12 cellular contexts compared by ENCODE assay signal in the genomic region with DNA sequence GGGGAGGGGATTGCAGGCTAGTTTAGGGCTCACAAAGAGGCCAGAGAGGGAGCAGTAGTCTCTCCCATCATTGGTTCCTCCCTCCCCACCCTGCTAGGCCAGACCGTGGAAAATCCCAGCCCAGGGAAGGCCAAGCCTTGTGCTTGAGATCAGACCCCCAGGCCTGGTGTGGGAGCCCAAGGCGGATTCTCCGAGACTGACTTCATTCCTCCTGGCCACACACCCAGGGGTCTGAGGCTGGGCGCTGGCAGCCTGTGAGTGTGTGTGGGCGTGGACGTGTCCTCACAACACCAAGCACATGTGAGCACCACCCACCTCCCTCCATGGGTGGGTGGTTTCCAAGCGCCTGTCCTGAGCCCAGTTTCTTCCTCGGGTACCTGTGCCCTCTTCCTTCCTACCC. TPM values are rescaled to one million over a fixed set of nuclear protein-coding genes. Genes with fewer than 3 reads are reported as not detected.
A peak's percentile ranks its signal among the peaks of the same experiment; 100 is the strongest.
DNase-seq lines count a peak whose midpoint lies in the region; ATAC-seq and TF ChIP-seq lines count a peak whose summit lies in the region.
"Had no signal": no experiment of that assay in that cellular context is flagged by ENCODE, and none has a peak within 500 bp of the region (broad histone marks: within the 10 kb centered on the region; RNA-seq: fewer than 3 reads in every experiment).

No MANE protein-coding gene starts in this region.

- H3K27me3 ChIP-seq in ascending aorta (no peaks in the 10 kb centered on the region), heart right ventricle (peaks cover 0 to 33% (median 3%) of the 10 kb centered on the region in 7 donors), skeletal muscle satellite cell (ENCODE audit: control insufficient read depth, insufficient read depth, low read length) (no peaks in the 10 kb centered on the region), dorsolateral prefrontal cortex (peaks cover 0 to 58% (median 33%) of the 10 kb centered on the region in 45 donors)
- H3K27me3 ChIP-seq: neural progenitor cell had no signal

- H3K9ac ChIP-seq in skeletal muscle satellite cell (ENCODE audit: low read depth, low read length) = peak overlapping the region; percentile 49
- H3K9ac ChIP-seq: neural progenitor cell had no signal

- 69 to 70% methylated on average over 8 of the region's 8 CpGs for WGBS in heart right ventricle, 2 donors

- H3K4me2 ChIP-seq in skeletal muscle satellite cell (ENCODE audit: low read length) = peak overlapping the region; percentile 97
- H3K4me2 ChIP-seq: neural progenitor cell had no signal

- H3K4me3 ChIP-seq in ascending aorta (peak overlapping the region; percentile 13 to 65), heart right ventricle (peak overlapping the region in 3 of 10 donors; percentile 64 to 72 (median 65)), skeletal muscle satellite cell (ENCODE audit: low read length) (peak overlapping the region; percentile 87), dorsolateral prefrontal cortex (no peak overlapping the region)
- H3K4me3 ChIP-seq: neural progenitor cell had no signal

- peaks cover 0 to 5% of the 10 kb centered on the region in 2 donors for H3K36me3 ChIP-seq in ascending aorta
- H3K36me3 ChIP-seq in heart right ventricle = no peaks in the 10 kb centered on the region
- H3K36me3 ChIP-seq in skeletal muscle satellite cell (ENCODE audit: insufficient read depth, low read length) = peaks cover 42% of the 10 kb centered on the region
- H3K36me3 ChIP-seq: neural progenitor cell had no signal

- H3K9me3 ChIP-seq in ascending aorta = no peaks in the 10 kb centered on the region
- H3K9me3 ChIP-seq in heart right ventricle = no peaks in the 10 kb centered on the region
- no peaks in the 10 kb centered on the region for H3K9me3 ChIP-seq in skeletal muscle satellite cell (replicated peaks; ENCODE audit: low read length)

- peak in 5 of 8 donors; percentile 17 to 34 (median 25) for ATAC-seq in heart right ventricle

- H3K27ac ChIP-seq in ascending aorta (peak overlapping the region; percentile 74 to 82), heart right ventricle (peak overlapping the region in 8 of 10 donors; percentile 34 to 95 (median 64)), dorsolateral prefrontal cortex (no peak overlapping the region)
- H3K27ac ChIP-seq: neural progenitor cell had no signal

- peaks cover 28 to 53% of the 10 kb centered on the region in 2 donors for H3K4me1 ChIP-seq in ascending aorta
- peaks cover 11 to 90% (median 49%) of the 10 kb centered on the region in 9 donors for H3K4me1 ChIP-seq in heart right ventricle
- H3K4me1 ChIP-seq in skeletal muscle satellite cell (ENCODE audit: control insufficient read depth, insufficient read depth, low read length) = peaks cover 67% of the 10 kb centered on the region

- TF ChIP-seq CTCF in ascending aorta (IDR thresholded peaks at IDR 0.05) (no peak), heart right ventricle (IDR thresholded peaks at IDR 0.05) (no peak), dorsolateral prefrontal cortex (IDR thresholded peaks at IDR 0.05 in 54 of 56, conservative IDR thresholded peaks at IDR 0.05 in 2 of 56; ENCODE audit: low read depth in 1 of 56, partially characterized antibody in 56 of 56) (no peak)

- intact Hi-C loops in ascending aorta (cut with DNase I) (no loop called here), heart right ventricle (cut with DNase I) (no loop called here), dorsolateral prefrontal cortex (cut with DNase I) (no loop called here)

- DNase-seq in GM03348 (ENCODE audit: low spot score) (peak; percentile 89), ascending aorta (ENCODE audit: low spot score in 2 of 2) (peak; percentile 51 to 88), heart right ventricle (peak in 1 of 2 donors; percentile 53), SKM-1 treated with dmso at 0.1 percent for 144 hours (lab: John Stamatoyannopoulos, UW; ENCODE audit: unreplicated experiment) (no peak), NCI-H2029 treated with DMSO at 0.1 percent for 48 hours (lab: John Stamatoyannopoulos, UW) (no peak), dorsolateral prefrontal cortex (no peak)
- DNase-seq in stimulated activated naive CD4-positive, alpha-beta T cell (lab: John Stamatoyannopoulos, UW) = no peak

RNA-seq across cellular contexts. Expression of a gene that starts 4.1 kb away (rescaled TPM):
- total RNA-seq in ascending aorta = 260 TPM
- total RNA-seq in heart right ventricle = 10 to 100 TPM; 11.2 to 60.2 (median 26.3) TPM
- 10 to 100 TPM; 41.4 to 66.6 TPM for polyA plus RNA-seq in heart right ventricle
- total RNA-seq in skeletal muscle satellite cell (2012; rRNA removed) = 68.4 and 222 TPM in 2 replicates
- total RNA-seq in dorsolateral prefrontal cortex = 1 to 10 TPM in 107 of 120 experiments, under 1 TPM in 12, not detected in 1; 0.48 to 6.3 (median 2.0) TPM

RNA-seq across cellular contexts. Expression of a gene that starts 57.0 kb away (rescaled TPM):
- not detected for total RNA-seq in ascending aorta
- not detected for total RNA-seq in heart right ventricle
- polyA plus RNA-seq in heart right ventricle = not detected
- total RNA-seq in skeletal muscle satellite cell (2012; rRNA removed) = not detected in 2 replicates
- under 1 TPM in 3 of 120 experiments, not detected in 117; 0.51 to 0.70 (median 0.53) TPM for total RNA-seq in dorsolateral prefrontal cortex
- total RNA-seq: dermis microvascular lymphatic vessel endothelial cell; H4; T-helper 1 cell treated with Interleukin-12 subunit alpha and Interleukin-12 subunit beta and Interleukin-4 antibody, amounts not matched to agents 30 ng/mL and 1 ng/mL, for 36 hours had no signal

Comparison
In these comparisons a context has a peak if more than half of its experiments do, and no peak if none do; other contexts are left out.
1. DNase-seq: peak in GM03348 (single experiment) and ascending aorta (2 of 2); none in stimulated activated naive CD4-positive, alpha-beta T cell (0 of 6), SKM-1 treated with dmso at 0.1 percent for 144 hours (single experiment), NCI-H2029 treated with DMSO at 0.1 percent for 48 hours (single experiment) and dorsolateral prefrontal cortex (0 of 10).
2. H3K27ac ChIP-seq: peak in ascending aorta (2 of 2) and heart right ventricle (8 of 10); none in dorsolateral prefrontal cortex (0 of 59).
3. H3K4me3 ChIP-seq: peak in ascending aorta (2 of 2) and skeletal muscle satellite cell (single experiment); none in dorsolateral prefrontal cortex (0 of 59).